In genomic region chr10:3781458-3782098, GRCh38 we compare ENCODE assay signal across 8 cellular contexts. TPM values are rescaled to one million over a fixed set of nuclear protein-coding genes. Genes with fewer than 3 reads are reported as not detected.
DNase-seq lines count a peak whose midpoint lies in the region; ATAC-seq and TF ChIP-seq lines count a peak whose summit lies in the region.

No MANE protein-coding gene starts in this region.

- no peak for ATAC-seq in CD4-positive, CD25-positive, alpha-beta regulatory T cell (ENCODE audit: low read depth in 2 of 2)
- ATAC-seq in GM18858 (IDR thresholded peaks at IDR 0.05; ENCODE audit: unreplicated experiment) (no peak), HG03095 (IDR thresholded peaks at IDR 0.05; ENCODE audit: unreplicated experiment) (no peak)

- peak overlapping the region; percentile 98; the same call in 1 of the 2 replicates for H3K9ac ChIP-seq in MM.1S (ENCODE audit: low read length)

- H3K4me2 ChIP-seq in MM.1S (ENCODE audit: low read depth, low read length) = peak overlapping the region; percentile 78

- H3K27ac Mint-ChIP-seq in CD4-positive, CD25-positive, alpha-beta regulatory T cell = peak overlapping the region; percentile 98 to 99 (median 99)

- peak overlapping the region; percentile 100 for H3K4me3 ChIP-seq in CD4-positive, CD25-positive, alpha-beta regulatory T cell (ENCODE audit: low read depth, low read length)
- peak overlapping the region; percentile 85; the same call in 1 of the 2 replicates for H3K4me3 ChIP-seq in MM.1S (ENCODE audit: low read length)

- peaks cover 65% of the 10 kb centered on the region for H3K36me3 Mint-ChIP-seq in CD4-positive, CD25-positive, alpha-beta regulatory T cell

- H3K27me3 Mint-ChIP-seq in CD4-positive, CD25-positive, alpha-beta regulatory T cell = peaks cover 6% of the 10 kb centered on the region

- H3F3A ChIP-seq in MM.1S (ENCODE audit: insufficient read depth, low read length) = peaks cover 76% of the 10 kb centered on the region

- H2AFZ ChIP-seq in MM.1S (ENCODE audit: low read length) = no peak overlapping the region

- no peaks in the 10 kb centered on the region for H3K27me3 ChIP-seq in CD4-positive, CD25-positive, alpha-beta regulatory T cell (ENCODE audit: control insufficient read depth, insufficient read depth, low read length)
- H3K27me3 ChIP-seq in MM.1S (replicated peaks; ENCODE audit: insufficient read depth, low read length) = no peaks in the 10 kb centered on the region

- H3K9me2 ChIP-seq in MM.1S (replicated peaks; ENCODE audit: insufficient read depth, low read length) = no peaks in the 10 kb centered on the region

- peaks cover 76% of the 10 kb centered on the region for H3K79me2 ChIP-seq in MM.1S (ENCODE audit: low read length)

- no peaks in the 10 kb centered on the region for H3K9me3 ChIP-seq in CD4-positive, CD25-positive, alpha-beta regulatory T cell (ENCODE audit: control insufficient read depth in 2 of 2, low read length in 2 of 2)
- no peaks in the 10 kb centered on the region for H3K9me3 ChIP-seq in MM.1S (replicated peaks; ENCODE audit: insufficient read depth, low read length)

- peaks cover 0 to 5% (median 0%) of the 10 kb centered on the region in 7 donors for H3K9me3 Mint-ChIP-seq in CD4-positive, CD25-positive, alpha-beta regulatory T cell

- peak overlapping the region; percentile 98 for H3K27ac ChIP-seq in CD4-positive, CD25-positive, alpha-beta regulatory T cell (ENCODE audit: insufficient read depth, low read length, poor library complexity, severe bottlenecking)
- peak overlapping the region; percentile 99; the same call in 1 of the 2 replicates for H3K27ac ChIP-seq in MM.1S (ENCODE audit: low read length)

- H3K36me3 ChIP-seq in CD4-positive, CD25-positive, alpha-beta regulatory T cell (ENCODE audit: control insufficient read depth, insufficient read depth, low read length) = peaks cover 64% of the 10 kb centered on the region
- H3K36me3 ChIP-seq in MM.1S (replicated peaks; ENCODE audit: insufficient read depth, low read length) = peaks cover 55% of the 10 kb centered on the region

- peaks cover 18 to 64% (median 35%) of the 10 kb centered on the region in 4 donors for H3K4me1 Mint-ChIP-seq in CD4-positive, CD25-positive, alpha-beta regulatory T cell

- peak overlapping the region; percentile 91 to 97 (median 94) for H3K4me3 Mint-ChIP-seq in CD4-positive, CD25-positive, alpha-beta regulatory T cell

- H3K4me1 ChIP-seq in CD4-positive, CD25-positive, alpha-beta regulatory T cell (ENCODE audit: control insufficient read depth, insufficient read depth, low read length, poor library complexity, severe bottlenecking) = peaks cover 63% of the 10 kb centered on the region
- H3K4me1 ChIP-seq in MM.1S (ENCODE audit: low read length) = peaks cover 22% of the 10 kb centered on the region

- DNase-seq in CD4-positive, CD25-positive, alpha-beta regulatory T cell = peak; percentile 51 to 80 (median 59)
- no peak for DNase-seq in MM.1S
- DNase-seq in activated gamma-delta T cell (lab: John Stamatoyannopoulos, UW) = peak; percentile 47
- DNase-seq in glomerular visceral epithelial cell (ENCODE audit: extremely low spot score) = peak; percentile 83
- peak; percentile 32 for DNase-seq in renal cortical epithelial cell (ENCODE audit: low read depth)
- no peak for DNase-seq in NCI-H510A treated with DMSO at 0.1 percent for 48 hours (lab: John Stamatoyannopoulos, UW)

- peaks cover 14% of the 10 kb centered on the region; the same call in 1 of the 2 replicates for H4K20me1 ChIP-seq in MM.1S (ENCODE audit: insufficient read depth, low read length)

- TF ChIP-seq CTCF in MM.1S (IDR thresholded peaks at IDR 0.05; ENCODE audit: low read length) = no peak

RNA-seq across cellular contexts. Expression of gene KLF6, which starts 3.4 kb away (rescaled TPM):
- total RNA-seq in CD4-positive, CD25-positive, alpha-beta regulatory T cell = 1,887 TPM
- polyA plus RNA-seq in CD4-positive, CD25-positive, alpha-beta regulatory T cell = 100 to 1,000 TPM; 630 to 812 (median 656) TPM
- total RNA-seq in renal cortical epithelial cell = 112 and 126 TPM in 2 replicates

Comparison
In these comparisons a context has a peak if more than half of its experiments do, and no peak if none do; other contexts are left out.
1. DNase-seq: peak in CD4-positive, CD25-positive, alpha-beta regulatory T cell (3 of 3), activated gamma-delta T cell (single experiment), glomerular visceral epithelial cell (single experiment) and renal cortical epithelial cell (single experiment); none in MM.1S (single experiment) and NCI-H510A treated with DMSO at 0.1 percent for 48 hours (single experiment).
2. RNA of gene KLF6, which starts 3.4 kb away (total RNA-seq): 1,887 TPM in CD4-positive, CD25-positive, alpha-beta regulatory T cell (single experiment); 112 to 126 TPM in renal cortical epithelial cell; every median in the first group is over 10 times any median in the second.